ENCODE assay signal across 16 cellular contexts in the genomic region with DNA sequence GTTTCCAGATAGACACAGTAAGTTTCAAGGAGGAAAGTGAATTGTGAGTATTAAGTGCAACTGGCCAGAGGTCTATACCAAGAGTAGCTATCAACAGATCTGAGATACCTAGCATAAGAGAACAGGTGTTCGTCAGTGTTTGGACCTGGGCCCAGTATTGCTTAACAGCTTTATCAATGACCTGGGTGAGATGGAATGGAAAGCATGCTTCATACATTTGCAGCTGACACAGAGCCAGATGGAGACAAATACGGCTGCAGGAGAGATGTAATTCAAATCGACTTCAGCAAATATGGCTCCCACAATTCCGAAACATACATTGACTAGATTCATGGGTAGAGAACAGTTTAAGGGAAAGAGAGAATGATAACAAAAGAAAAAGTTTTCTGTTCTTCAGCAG. TPM values are rescaled to one million over a fixed set of nuclear protein-coding genes. Genes with fewer than 3 reads are reported as not detected.
DNase-seq lines count a peak whose midpoint lies in the region; TF ChIP-seq lines count a peak whose summit lies in the region.
"Had no signal": no experiment of that assay in that cellular context is flagged by ENCODE, and none has a peak within 500 bp of the region (broad histone marks: within the 10 kb centered on the region; RNA-seq: fewer than 3 reads in every experiment).

No MANE protein-coding gene starts in this region.

- no peak overlapping the region for H2BK12ac ChIP-seq in trophoblast cell (ENCODE audit: low read length)

- H2BK5ac ChIP-seq in trophoblast cell (ENCODE audit: low read depth, low read length, poor library complexity): no peak overlapping the region

- H3K27me3 ChIP-seq in endodermal cell (ENCODE audit: control insufficient read depth, insufficient read depth, low read length, poor library complexity, severe bottlenecking): no peaks in the 10 kb centered on the region
- no peaks in the 10 kb centered on the region for H3K27me3 ChIP-seq in trophoblast cell (ENCODE audit: insufficient read depth, low read length)
- H3K27me3 ChIP-seq in uterus: no peaks in the 10 kb centered on the region
- no peaks in the 10 kb centered on the region for H3K27me3 ChIP-seq in SJCRH30

- no peaks in the 10 kb centered on the region for H3K36me3 Mint-ChIP-seq in endodermal cell (ENCODE audit: low read depth)
- H3K36me3 Mint-ChIP-seq: activated naive CD8-positive, alpha-beta T cell; CD14-positive monocyte; stimulated activated naive B cell treated with anti-CD40 and anti-IgM and Interleukin-4, amounts not matched to agents 10 μg/mL and 1 μg/mL and 100 μg/mL, for 72 hours had no signal

- H3K79me2 ChIP-seq in trophoblast cell (ENCODE audit: control insufficient read depth, insufficient read depth, low read length, poor library complexity): no peaks in the 10 kb centered on the region

- H4K91ac ChIP-seq in trophoblast cell (ENCODE audit: low read depth, low read length): no peak overlapping the region

- no peak overlapping the region for H3K27ac ChIP-seq in endodermal cell (ENCODE audit: low read depth, low read length)
- no peak overlapping the region for H3K27ac ChIP-seq in trophoblast cell (ENCODE audit: low read depth, low read length)
- H3K27ac ChIP-seq in uterus: no peak overlapping the region
- no peak overlapping the region for H3K27ac ChIP-seq in SJCRH30

- no peak overlapping the region for H4K8ac ChIP-seq in trophoblast cell (ENCODE audit: low read depth, low read length)

- WGBS in endodermal cell (ENCODE audit: insufficient coverage in 1 of 2, insufficient read length in 1 of 2), 2 experiments: 92 to 95% methylated on average over 4 of the region's 4 CpGs
- no CpG with 5 or more reads among the region's 4 CpGs for WGBS in trophoblast cell (ENCODE audit: extremely low coverage, insufficient coverage, insufficient read length)

- peak; percentile 90 for DNase-seq in NCI-H1092 treated with DMSO at 0.1 percent for 48 hours (lab: John Stamatoyannopoulos, UW)
- peak; percentile 88 for DNase-seq in NCI-H2196 (lab: John Stamatoyannopoulos, UW; ENCODE audit: unreplicated experiment)
- DNase-seq in endodermal cell: peak; percentile 10
- peak; percentile 80 to 91 for DNase-seq in trophoblast cell
- no peak for DNase-seq in uterus
- DNase-seq in SJCRH30: no peak
- DNase-seq in head of caudate nucleus: no peak
- DNase-seq: activated CD4-positive, CD25-positive, alpha-beta regulatory T cell; activated CD8-positive, alpha-beta memory T cell treated with anti-CD3 and anti-CD28 coated beads, Interleukin-2, amount 50 U/mL, for 48 hours; GF-D8; nephron progenitor cell; stimulated activated naive B cell treated with anti-CD40 and anti-IgM and Interleukin-4, amounts not matched to agents 10 μg/mL and 1 μg/mL and 100 μg/mL, for 72 hours had no signal

- H3K9me3 ChIP-seq in endodermal cell (ENCODE audit: control insufficient read depth, low read length): no peaks in the 10 kb centered on the region
- no peaks in the 10 kb centered on the region for H3K9me3 ChIP-seq in trophoblast cell (ENCODE audit: insufficient read depth, low read depth, low read length)
- H3K9me3 ChIP-seq in uterus: no peaks in the 10 kb centered on the region
- H3K9me3 ChIP-seq in SJCRH30 (replicated peaks): no peaks in the 10 kb centered on the region

- peaks cover 10% of the 10 kb centered on the region for H3K4me1 Mint-ChIP-seq in endodermal cell
- H3K4me1 Mint-ChIP-seq: CD14-positive monocyte; central memory CD8-positive, alpha-beta T cell; nephron progenitor cell; stimulated activated naive B cell treated with anti-CD40 and anti-IgM and Interleukin-4, amounts not matched to agents 10 μg/mL and 1 μg/mL and 100 μg/mL, for 72 hours had no signal

- H3K14ac ChIP-seq in trophoblast cell (ENCODE audit: low read length): no peak overlapping the region

- no peaks in the 10 kb centered on the region for H3K79me1 ChIP-seq in trophoblast cell (ENCODE audit: low read length)

- H3K4me1 ChIP-seq in endodermal cell (ENCODE audit: control insufficient read depth, insufficient read depth, low read length) (no peaks in the 10 kb centered on the region), trophoblast cell (ENCODE audit: control insufficient read depth in 1 of 2, insufficient read depth in 2 of 2, low read length in 2 of 2) (no peaks in the 10 kb centered on the region), uterus (no peaks in the 10 kb centered on the region), SJCRH30 (no peaks in the 10 kb centered on the region)

- TF ChIP-seq POLR2A in uterus (IDR thresholded peaks at IDR 0.05): no peak

- no peak overlapping the region for H2AFZ ChIP-seq in trophoblast cell (ENCODE audit: insufficient read depth, low read length, poor library complexity)

- H3K4me3 ChIP-seq in endodermal cell (ENCODE audit: low read length): no peak overlapping the region
- H3K4me3 ChIP-seq in trophoblast cell (ENCODE audit: low read depth, low read length): no peak overlapping the region
- no peak overlapping the region for H3K4me3 ChIP-seq in uterus
- no peak overlapping the region for H3K4me3 ChIP-seq in SJCRH30

- no peaks in the 10 kb centered on the region for H3K27me3 Mint-ChIP-seq in endodermal cell (ENCODE audit: insufficient read depth)

- no peak overlapping the region for H3K4ac ChIP-seq in trophoblast cell (ENCODE audit: low read depth, low read length)

- no peak overlapping the region for H2BK120ac ChIP-seq in trophoblast cell (ENCODE audit: insufficient read depth, low read length, poor library complexity)

- no peak overlapping the region for H3K4me3 Mint-ChIP-seq in endodermal cell
- H3K4me3 Mint-ChIP-seq: activated naive CD8-positive, alpha-beta T cell; CD14-positive monocyte; central memory CD8-positive, alpha-beta T cell; nephron progenitor cell; stimulated activated naive B cell treated with anti-CD40 and anti-IgM and Interleukin-4, amounts not matched to agents 10 μg/mL and 1 μg/mL and 100 μg/mL, for 72 hours had no signal

- no peak overlapping the region for H3K18ac ChIP-seq in trophoblast cell (ENCODE audit: low read length)

- H2AK5ac ChIP-seq in trophoblast cell (ENCODE audit: low read length): no peak overlapping the region

- intact Hi-C loops in uterus (cut with DNase I; ENCODE audit: low total_unique reads): no loop called here
- intact Hi-C loops in head of caudate nucleus (cut with DNase I): no loop called here

- H3K4me2 ChIP-seq in trophoblast cell (ENCODE audit: low read length): no peak overlapping the region

- no peaks in the 10 kb centered on the region for H3K9me3 Mint-ChIP-seq in endodermal cell
- H3K9me3 Mint-ChIP-seq: CD14-positive monocyte; nephron progenitor cell; stimulated activated naive B cell treated with anti-CD40 and anti-IgM and Interleukin-4, amounts not matched to agents 10 μg/mL and 1 μg/mL and 100 μg/mL, for 72 hours had no signal

- no peak overlapping the region for H3K9ac ChIP-seq in endodermal cell (ENCODE audit: extremely low read depth, low read length, poor library complexity, severe bottlenecking)
- H3K9ac ChIP-seq in trophoblast cell (ENCODE audit: low read length): no peak overlapping the region

- TF ChIP-seq CTCF in endodermal cell (conservative IDR thresholded peaks at IDR 0.05) (no peak), uterus (IDR thresholded peaks at IDR 0.05) (no peak)

- H3K27ac Mint-ChIP-seq in endodermal cell: no peak overlapping the region
- H3K27ac Mint-ChIP-seq: activated naive CD8-positive, alpha-beta T cell; CD14-positive monocyte; nephron progenitor cell; stimulated activated naive B cell treated with anti-CD40 and anti-IgM and Interleukin-4, amounts not matched to agents 10 μg/mL and 1 μg/mL and 100 μg/mL, for 72 hours had no signal

- H4K12ac ChIP-seq in trophoblast cell (ENCODE audit: low read depth, low read length): no peak overlapping the region

- no peak overlapping the region for H3K23ac ChIP-seq in trophoblast cell (ENCODE audit: low read length)

- no peaks in the 10 kb centered on the region for H3K36me3 ChIP-seq in endodermal cell (ENCODE audit: control insufficient read depth, insufficient read depth, low read length)
- no peaks in the 10 kb centered on the region for H3K36me3 ChIP-seq in trophoblast cell (ENCODE audit: control insufficient read depth in 1 of 2, insufficient read depth in 2 of 2, low read length in 2 of 2)
- H3K36me3 ChIP-seq in uterus: no peaks in the 10 kb centered on the region
- no peaks in the 10 kb centered on the region for H3K36me3 ChIP-seq in SJCRH30

RNA-seq across cellular contexts. Expression of a gene that starts 27.8 kb away (rescaled TPM):
- total RNA-seq in endodermal cell (10 to 100 TPM; 27.5 to 28.3 TPM), uterus (1 to 10 TPM in 3 of 4 donors, under 1 TPM in 1; under 0.01 to 7.7 (median 2.6) TPM)
- 4.2 TPM for polyA plus RNA-seq in endodermal cell (2013, experiment 1 of 2)
- 3.6 TPM for polyA plus RNA-seq in endodermal cell (2013, experiment 2 of 2)
- 21.2 and 22.2 TPM in 2 replicates for polyA plus RNA-seq in trophoblast cell (2013)
- 0.03 and 0.04 TPM in 2 replicates for total RNA-seq in SJCRH30 (2014; rRNA removed; shearing (Covaris generic))
- total RNA-seq: OCI-LY7 had no signal
- polyA plus RNA-seq: CD14-positive monocyte had no signal

Comparison
In these comparisons a context has a peak if more than half of its experiments do, and no peak if none do; other contexts are left out.
1. DNase-seq: peak in NCI-H1092 treated with DMSO at 0.1 percent for 48 hours (single experiment), NCI-H2196 (single experiment), endodermal cell (single experiment) and trophoblast cell (2 of 2); none in uterus (0 of 2), SJCRH30 (0 of 2) and head of caudate nucleus (0 of 42).